15 cellular contexts compared by ENCODE assay signal in the genomic region with DNA sequence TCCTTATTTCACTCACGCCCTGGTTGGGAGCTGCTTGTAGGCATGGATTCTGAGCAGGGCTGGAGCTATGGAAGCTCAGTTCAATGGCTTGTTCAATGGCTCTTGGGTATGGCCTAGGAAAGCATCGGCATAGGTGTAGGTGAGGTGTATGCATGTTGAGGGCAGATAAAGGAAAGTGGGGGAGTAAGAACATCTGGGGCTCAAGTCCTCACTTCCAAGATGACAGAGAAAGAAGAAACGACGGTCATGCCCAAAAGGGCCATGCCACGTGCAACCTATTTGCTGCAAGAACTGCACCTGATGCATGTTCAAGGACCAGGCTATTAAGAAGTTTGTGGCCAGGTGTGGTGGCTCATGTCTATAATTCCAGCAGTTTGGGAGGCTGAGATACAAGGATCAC. TPM values are rescaled to one million over a fixed set of nuclear protein-coding genes. Genes with fewer than 3 reads are reported as not detected.
DNase-seq lines count a peak whose midpoint lies in the region; ATAC-seq and TF ChIP-seq lines count a peak whose summit lies in the region.
"Had no signal": no experiment of that assay in that cellular context is flagged by ENCODE, and none has a peak within 500 bp of the region (broad histone marks: within the 10 kb centered on the region; RNA-seq: fewer than 3 reads in every experiment).

No MANE protein-coding gene starts in this region.

- H3K9me3 ChIP-seq in Karpas-422 (ENCODE audit: low read length) (no peaks in the 10 kb centered on the region), thyroid gland (no peaks in the 10 kb centered on the region), psoas muscle (no peaks in the 10 kb centered on the region)
- H3K9me3 ChIP-seq: BLaER1 treated with 17β-estradiol and CSF1 and Interleukin-3, amounts not matched to agents 10 nM and 100 nM had no signal

- peak; percentile 34 for DNase-seq in Karpas-422
- no peak for DNase-seq in dorsolateral prefrontal cortex
- no peak for DNase-seq in nephron progenitor cell
- DNase-seq in thyroid gland: no peak
- DNase-seq in psoas muscle: no peak
- DNase-seq: CD8-positive, alpha-beta T cell; H7; NCI-H146; NCI-H2029 treated with DMSO at 0.1 percent for 48 hours; NCI-H2171; NCI-H526 treated with DMSO at 0.1 percent for 48 hours had no signal

- no peaks in the 10 kb centered on the region for H3K27me3 ChIP-seq in Karpas-422 (ENCODE audit: low read length)
- H3K27me3 ChIP-seq in dorsolateral prefrontal cortex: no peaks in the 10 kb centered on the region
- no peaks in the 10 kb centered on the region for H3K27me3 ChIP-seq in thyroid gland
- no peaks in the 10 kb centered on the region for H3K27me3 ChIP-seq in psoas muscle (ENCODE audit: insufficient read depth in 3 of 3, low read length in 2 of 3)
- H3K27me3 ChIP-seq: BLaER1 treated with 17β-estradiol and CSF1 and Interleukin-3, amounts not matched to agents 10 nM and 100 nM had no signal

- peaks cover 5% of the 10 kb centered on the region for H3K36me3 Mint-ChIP-seq in nephron progenitor cell (ENCODE audit: low read depth)
- H3K36me3 Mint-ChIP-seq: CD8-positive, alpha-beta T cell had no signal

- WGBS in thyroid gland, 2 donors: 75 to 91% methylated on average over 5 of the region's 5 CpGs
- WGBS in psoas muscle, 3 donors: 79 to 85% (median 81%) methylated on average over 5 of the region's 5 CpGs

- H3K4me3 ChIP-seq in Karpas-422 (ENCODE audit: low read length) (no peak overlapping the region), dorsolateral prefrontal cortex (no peak overlapping the region), thyroid gland (replicated peaks in 1 of 3) (no peak overlapping the region), psoas muscle (no peak overlapping the region)
- H3K4me3 ChIP-seq: BLaER1 treated with 17β-estradiol and CSF1 and Interleukin-3, amounts not matched to agents 10 nM and 100 nM had no signal

- TF ChIP-seq CTCF in dorsolateral prefrontal cortex (IDR thresholded peaks at IDR 0.05 in 54 of 56, conservative IDR thresholded peaks at IDR 0.05 in 2 of 56; ENCODE audit: low read depth in 1 of 56, partially characterized antibody in 56 of 56) (no peak), nephron progenitor cell (IDR thresholded peaks at IDR 0.05) (no peak), thyroid gland (IDR thresholded peaks at IDR 0.05) (no peak), psoas muscle (IDR thresholded peaks at IDR 0.05) (no peak)

- peaks cover 43% of the 10 kb centered on the region for H3K4me1 Mint-ChIP-seq in nephron progenitor cell

- H3K36me3 ChIP-seq in Karpas-422 (ENCODE audit: insufficient read depth, low read length) (no peaks in the 10 kb centered on the region), thyroid gland (no peaks in the 10 kb centered on the region), psoas muscle (ENCODE audit: insufficient read depth in 1 of 2, low read depth in 1 of 2) (no peaks in the 10 kb centered on the region)

- H3K4me2 ChIP-seq in Karpas-422 (ENCODE audit: low read depth, low read length, poor library complexity, severe bottlenecking): no peak overlapping the region

- H3K79me2 ChIP-seq in Karpas-422 (ENCODE audit: low read length): no peaks in the 10 kb centered on the region

- no peak overlapping the region for H3K9ac ChIP-seq in Karpas-422 (ENCODE audit: low read length)
- H3K9ac ChIP-seq: BLaER1 treated with 17β-estradiol and CSF1 and Interleukin-3, amounts not matched to agents 10 nM and 100 nM had no signal

- peak overlapping the region; percentile 96 for H3K27ac Mint-ChIP-seq in nephron progenitor cell
- H3K27ac Mint-ChIP-seq: CD8-positive, alpha-beta T cell had no signal

- no peaks in the 10 kb centered on the region for H3K9me2 ChIP-seq in Karpas-422 (replicated peaks; ENCODE audit: insufficient read depth, low read length)

- TF ChIP-seq POLR2A in thyroid gland (IDR thresholded peaks at IDR 0.05): no peak

- peak overlapping the region; percentile 40 for H3K4me3 Mint-ChIP-seq in nephron progenitor cell
- H3K4me3 Mint-ChIP-seq: CD8-positive, alpha-beta T cell had no signal

- intact Hi-C loops in dorsolateral prefrontal cortex (cut with DNase I) (no loop called here), thyroid gland (cut with DNase I) (no loop called here), psoas muscle (cut with DNase I) (no loop called here)

- no peak overlapping the region for H3K27ac ChIP-seq in Karpas-422 (ENCODE audit: low read length)
- peak overlapping the region in 58 of 59 donors; percentile 34 to 98 (median 93) for H3K27ac ChIP-seq in dorsolateral prefrontal cortex
- peak overlapping the region; percentile 44 to 62 (median 55) for H3K27ac ChIP-seq in thyroid gland
- no peak overlapping the region for H3K27ac ChIP-seq in psoas muscle
- H3K27ac ChIP-seq: BLaER1 treated with 17β-estradiol and CSF1 and Interleukin-3, amounts not matched to agents 10 nM and 100 nM had no signal

- H3K9me3 Mint-ChIP-seq in nephron progenitor cell: peaks cover 8% of the 10 kb centered on the region
- H3K9me3 Mint-ChIP-seq: CD8-positive, alpha-beta T cell had no signal

- ATAC-seq in GM18867 (IDR thresholded peaks at IDR 0.05; ENCODE audit: unreplicated experiment) (no peak), GM21515 (IDR thresholded peaks at IDR 0.05; ENCODE audit: unreplicated experiment) (no peak), psoas muscle (no peak)
- ATAC-seq: CD8-positive, alpha-beta T cell; Panc1 had no signal

- H3K4me1 ChIP-seq in Karpas-422 (ENCODE audit: low read length): peaks cover 38% of the 10 kb centered on the region
- peaks cover 13 to 28% of the 10 kb centered on the region in 2 donors for H3K4me1 ChIP-seq in thyroid gland
- no peaks in the 10 kb centered on the region for H3K4me1 ChIP-seq in psoas muscle

- no peaks in the 10 kb centered on the region for H4K20me1 ChIP-seq in Karpas-422 (ENCODE audit: insufficient read depth, low read depth, low read length)

- H3K27me3 Mint-ChIP-seq in nephron progenitor cell (ENCODE audit: low read depth, poor library complexity): peaks cover 4% of the 10 kb centered on the region

- no peak overlapping the region for H2AFZ ChIP-seq in Karpas-422 (ENCODE audit: low read length)

RNA-seq across cellular contexts. Expression of gene SCD5, which starts 23.4 kb away (rescaled TPM):
- total RNA-seq in Karpas-422 (2014; rRNA removed; shearing (Covaris generic); ENCODE audit: low replicate concordance): 14.0 and 14.9 TPM in 2 replicates
- 100 to 1,000 TPM; 191 to 439 (median 289) TPM for total RNA-seq in dorsolateral prefrontal cortex
- 10 to 100 TPM; 47.0 to 96.4 (median 54.8) TPM for total RNA-seq in thyroid gland
- 1 to 10 TPM in 1 of 4 donors, under 1 TPM in 3; 0.61 to 1.6 (median 0.68) TPM for total RNA-seq in psoas muscle
- 1 to 10 TPM in 2 of 3 donors, under 1 TPM in 1; 0.73 to 1.5 (median 1.3) TPM for polyA plus RNA-seq in psoas muscle

Comparison
In these comparisons a context has a peak if more than half of its experiments do, and no peak if none do; other contexts are left out.
1. H3K27ac ChIP-seq: peak in dorsolateral prefrontal cortex (58 of 59) and thyroid gland (3 of 3); none in Karpas-422 (single experiment) and psoas muscle (single experiment).